In genomic region chr14:74975059-74975810, GRCh38 we compare ENCODE assay signal across 1 cellular context.
TF ChIP-seq lines count a peak whose summit lies in the region.

No MANE protein-coding gene starts in this region.

TF ChIP-seq in HepG2, 621 proteins besides CTCF, POLR2A, EP300 and RAD21:
- TF ChIP-seq KLF16 (CRISPR knock-in tag; IDR thresholded peaks at IDR 0.05): no peak
- TF ChIP-seq ZNF362 (CRISPR knock-in tag; IDR thresholded peaks at IDR 0.05; ENCODE audit: borderline replicate concordance): no peak
- no peak for TF ChIP-seq ZNF432 (CRISPR knock-in tag; IDR thresholded peaks at IDR 0.05; ENCODE audit: borderline replicate concordance)
- no peak for TF ChIP-seq NFATC3 (CRISPR knock-in tag; IDR thresholded peaks at IDR 0.05)
- TF ChIP-seq ZNF646 (CRISPR knock-in tag; IDR thresholded peaks at IDR 0.05): no peak
- TF ChIP-seq ZNF75D (CRISPR knock-in tag; IDR thresholded peaks at IDR 0.05; ENCODE audit: borderline replicate concordance): no peak
- TF ChIP-seq ZNF317 (CRISPR knock-in tag; IDR thresholded peaks at IDR 0.05): no peak
- TF ChIP-seq HNRNPUL1 (IDR thresholded peaks at IDR 0.05; ENCODE audit: low read depth, low read length): no peak
- no peak for TF ChIP-seq MBNL3 (CRISPR knock-in tag; conservative IDR thresholded peaks at IDR 0.05)
- no peak for TF ChIP-seq GTF2F1 (IDR thresholded peaks at IDR 0.05; ENCODE audit: low read length)
- TF ChIP-seq RCOR2 (CRISPR knock-in tag; IDR thresholded peaks at IDR 0.05): no peak
- no peak for TF ChIP-seq FLYWCH1 (CRISPR knock-in tag; IDR thresholded peaks at IDR 0.05)
- no peak for TF ChIP-seq REL (CRISPR knock-in tag; conservative IDR thresholded peaks at IDR 0.05)
- no peak for TF ChIP-seq ZNF225 (CRISPR knock-in tag; IDR thresholded peaks at IDR 0.05)
- no peak for TF ChIP-seq ZBTB42 (CRISPR knock-in tag; IDR thresholded peaks at IDR 0.05)
- no peak for TF ChIP-seq TP53 (CRISPR knock-in tag; conservative IDR thresholded peaks at IDR 0.05)
- TF ChIP-seq MZF1 (CRISPR knock-in tag; IDR thresholded peaks at IDR 0.05; ENCODE audit: borderline replicate concordance): no peak
- TF ChIP-seq AHDC1 (CRISPR knock-in tag; IDR thresholded peaks at IDR 0.05; ENCODE audit: borderline replicate concordance): no peak
TF ChIP-seq in HepG2: peak in this region for 0.
